In genomic region chr6:31509036-31509435, GRCh38 we compare ENCODE assay signal across 12 cellular contexts. TPM values are rescaled to one million over a fixed set of nuclear protein-coding genes. Genes with fewer than 3 reads are reported as not detected.
"Had no signal": no experiment of that assay in that cellular context is flagged by ENCODE, and none has a peak within 500 bp of the region (broad histone marks: within the 10 kb centered on the region; RNA-seq: fewer than 3 reads in every experiment).

No MANE protein-coding gene starts in this region.

RNA-seq across cellular contexts. Expression of gene MCCD1, which starts 19.7 kb away (rescaled TPM):
- total RNA-seq: activated CD4-positive, alpha-beta memory T cell treated with anti-CD3 and anti-CD28 coated beads, Interleukin-2, amount 10 ng/mL, durations not matched to agents 7 days and 5 days; activated CD8-positive, alpha-beta memory T cell treated with anti-CD3 and anti-CD28 coated beads for 36 hours; activated T-cell treated with anti-CD3 and anti-CD28 coated beads, Interleukin-2, amount 50 U/mL, for 72 hours; activated T-helper 17 cell treated with anti-CD3 and anti-CD28 coated beads, Interleukin-2, amount 50 U/mL, for 72 hours; adrenal gland; bronchial epithelial cell; LHCN-M2; NCI-H460; Peyer's patch; SJSA1; WTC11 had no signal
- polyA plus RNA-seq: adrenal gland, SK-N-SH had no signal

RNA-seq across cellular contexts. Expression of gene ATP6V1G2, which starts 37.4 kb away (rescaled TPM):
- total RNA-seq: Peyer's patch had no signal
